18 cellular contexts compared by ENCODE assay signal in genomic region chr3:55718074-55718473, GRCh38.
"Had no signal": no experiment of that assay in that cellular context is flagged by ENCODE, and none has a peak within 500 bp of the region (broad histone marks: within the 10 kb centered on the region; RNA-seq: fewer than 3 reads in every experiment).

No MANE protein-coding gene starts in this region.

- H3K9me3 ChIP-seq: left ventricle myocardium inferior, tibial nerve, vagina had no signal

- H3K36me3 ChIP-seq: left ventricle myocardium inferior, tibial nerve, vagina had no signal

- H3K27me3 ChIP-seq: tibial nerve, vagina had no signal

- ATAC-seq: activated naive CD4-positive, alpha-beta T cell treated with anti-CD3 and anti-CD28 coated beads, Interleukin-2, amount 50 U/mL, for 72 hours; activated T-cell treated with anti-CD3 and anti-CD28 coated beads, Interleukin-2, amount 50 U/mL, for 72 hours; esophagus mucosa; natural killer cell had no signal

- DNase-seq: activated CD4-positive, alpha-beta T cell treated with anti-CD3 and anti-CD28 coated beads, Interleukin-2, amount 10 ng/mL, durations not matched to agents 7 days and 5 days; activated CD8-positive, alpha-beta memory T cell treated with anti-CD3 and anti-CD28 coated beads, Interleukin-2, amount 50 U/mL, for 48 hours; activated gamma-delta T cell; activated T-cell treated with anti-CD3 and anti-CD28 coated beads, Interleukin-2, amount 50 U/mL, for 72 hours; hippocampal formation; kidney; left ventricle myocardium inferior; natural killer cell; nucleus accumbens; small intestine; stimulated activated CD4-positive, alpha-beta T cell treated with anti-CD3 and anti-CD28 coated beads, Interleukin-4, amount 100 ng/mL, for 4 hours; stimulated activated CD8-positive, alpha-beta memory T cell treated with anti-CD3 and anti-CD28 coated beads, Interleukin-4, amount 100 ng/mL, for 48 hours; stimulated activated naive CD4-positive, alpha-beta T cell treated with Interleukin-2 at 50 U/mL for 16 hours; substantia nigra had no signal

- H3K27ac ChIP-seq: left ventricle myocardium inferior, tibial nerve, vagina had no signal

- H3K4me1 ChIP-seq: left ventricle myocardium inferior, vagina had no signal

- H3K4me3 ChIP-seq: left ventricle myocardium inferior, tibial nerve, vagina had no signal
